In genomic region chr6:4727671-4728435, GRCh38 we compare ENCODE assay signal across 8 cellular contexts. TPM values are rescaled to one million over a fixed set of nuclear protein-coding genes. Genes with fewer than 3 reads are reported as not detected.
DNase-seq lines count a peak whose midpoint lies in the region; ATAC-seq and TF ChIP-seq lines count a peak whose summit lies in the region.

No MANE protein-coding gene starts in this region.

- ATAC-seq in PC-3, result peak; percentile 29; the same call in 1 of the 2 replicates

- TF ChIP-seq EP300 in stomach (IDR thresholded peaks at IDR 0.05), result no peak

- H3K79me2 ChIP-seq in PC-3 (ENCODE audit: low read length), result no peaks in the 10 kb centered on the region

- peaks cover 11 to 17% (median 14%) of the 10 kb centered on the region in 3 donors for H3K4me1 Mint-ChIP-seq in CD8-positive, alpha-beta memory T cell

- H4K20me1 ChIP-seq in PC-3 (ENCODE audit: low read length), result no peaks in the 10 kb centered on the region

- intact Hi-C loops in PC-3 (cut with micrococcal nuclease) (no loop called here), stomach (cut with DNase I; ENCODE audit: low total_unique reads) (no loop called here)

- whole genome bisulfite sequencing in stomach, 5 donors, result 15 to 30% (median 23%) methylated on average over 8 of the region's 8 CpGs

- TF ChIP-seq CTCF in GM20000 (IDR thresholded peaks at IDR 0.05; ENCODE audit: extremely low read depth, missing control alignments) (no peak), PC-3 (conservative IDR thresholded peaks at IDR 0.05; ENCODE audit: low read depth, low read length) (peak; percentile 16; the same call in 1 of the 2 replicates), stomach (IDR thresholded peaks at IDR 0.05) (no peak), coronary artery (IDR thresholded peaks at IDR 0.05) (no peak)

- no TSS peak for BruUV-seq in PC-3 (replicated peaks; lab: Mats Ljungman, UMichigan)

- no peak overlapping the region for H2AFZ ChIP-seq in PC-3 (ENCODE audit: low read length)

- peak overlapping the region; percentile 76 for H3K27ac ChIP-seq in CD8-positive, alpha-beta memory T cell (ENCODE audit: low read depth, low read length)
- no peak overlapping the region for H3K27ac ChIP-seq in PC-3 (ENCODE audit: low read length)
- no peak overlapping the region for H3K27ac ChIP-seq in stomach
- no peak overlapping the region for H3K27ac ChIP-seq in coronary artery

- no peak overlapping the region for H3K4me3 ChIP-seq in CD8-positive, alpha-beta memory T cell (ENCODE audit: low read length)
- no peak overlapping the region for H3K4me3 ChIP-seq in PC-3 (ENCODE audit: low read length)
- no peak overlapping the region for H3K4me3 ChIP-seq in stomach
- H3K4me3 ChIP-seq in coronary artery, result no peak overlapping the region

- H3K4me3 Mint-ChIP-seq in CD8-positive, alpha-beta memory T cell, result peak overlapping the region in 3 of 7 donors; percentile 13 to 46 (median 32)

- no peaks in the 10 kb centered on the region for H3K9me3 ChIP-seq in CD8-positive, alpha-beta memory T cell (ENCODE audit: low read length)
- H3K9me3 ChIP-seq in PC-3 (ENCODE audit: low read length) (no peaks in the 10 kb centered on the region), stomach (no peaks in the 10 kb centered on the region)

- H3K27me3 Mint-ChIP-seq in CD8-positive, alpha-beta memory T cell, result peaks cover 8 to 28% of the 10 kb centered on the region in 2 donors

- CTCF ChIA-PET in CD8-positive, alpha-beta memory T cell (lab: Charles Lee), result no interaction called here
- CTCF ChIA-PET in PC-3 (lab: Charles Lee), result no interaction called here

- peak overlapping the region in 1 of 8 donors; percentile 42 for H3K27ac Mint-ChIP-seq in CD8-positive, alpha-beta memory T cell

- TF ChIP-seq POLR2A in stomach (IDR thresholded peaks at IDR 0.05), result no peak

- no peak overlapping the region for H3K9ac ChIP-seq in PC-3 (ENCODE audit: low read length)

- H3K4me1 ChIP-seq in CD8-positive, alpha-beta memory T cell (ENCODE audit: insufficient read depth, low read length), result no peaks in the 10 kb centered on the region
- H3K4me1 ChIP-seq in PC-3 (ENCODE audit: insufficient read depth, low read length), result peaks cover 3% of the 10 kb centered on the region; the same call in 1 of the 2 replicates
- H3K4me1 ChIP-seq in stomach, result peaks cover 0 to 15% (median 4%) of the 10 kb centered on the region in 4 donors

- H3K36me3 ChIP-seq in CD8-positive, alpha-beta memory T cell (ENCODE audit: insufficient read depth, low read length), result no peaks in the 10 kb centered on the region
- H3K36me3 ChIP-seq in PC-3 (ENCODE audit: low read depth, low read length), result no peaks in the 10 kb centered on the region
- no peaks in the 10 kb centered on the region for H3K36me3 ChIP-seq in stomach

- no peaks in the 10 kb centered on the region for H3F3A ChIP-seq in PC-3 (ENCODE audit: low read length, unreplicated experiment)

- DNase-seq in CD8-positive, alpha-beta memory T cell, result no peak
- DNase-seq in GM20000 (ENCODE audit: low spot score) (peak; percentile 34), PC-3 (peak; percentile 28), kidney tubule cell (ENCODE audit: low spot score) (peak; percentile 13), NCI-H2171 treated with DMSO at 0.1 percent for 48 hours (lab: John Stamatoyannopoulos, UW) (no peak), foreskin melanocyte (no peak), stomach (no peak), coronary artery (ENCODE audit: low spot score) (no peak)

- no peaks in the 10 kb centered on the region for H3K9me3 Mint-ChIP-seq in CD8-positive, alpha-beta memory T cell

- no peaks in the 10 kb centered on the region for H3K9me2 ChIP-seq in PC-3 (replicated peaks; ENCODE audit: low read length)

- POLR2A ChIA-PET in CD8-positive, alpha-beta memory T cell (lab: Charles Lee), result no interaction called here
- POLR2A ChIA-PET in PC-3 (lab: Charles Lee; ENCODE audit: unreplicated experiment), result no interaction called here

- H3K4me2 ChIP-seq in PC-3 (ENCODE audit: low read length), result no peak overlapping the region

- H3K36me3 Mint-ChIP-seq in CD8-positive, alpha-beta memory T cell, result no peaks in the 10 kb centered on the region

- H3K27me3 ChIP-seq in CD8-positive, alpha-beta memory T cell (ENCODE audit: insufficient read depth, low read length, poor library complexity, severe bottlenecking), result no peaks in the 10 kb centered on the region
- H3K27me3 ChIP-seq in PC-3 (ENCODE audit: low read length) (no peaks in the 10 kb centered on the region), stomach (peaks cover 0 to 5% (median 0%) of the 10 kb centered on the region in 3 donors)

RNA-seq across cellular contexts. Expression of gene CDYL, which starts 48.4 kb away (rescaled TPM):
- 10 to 100 TPM; 31.7 to 32.2 TPM for total RNA-seq in CD8-positive, alpha-beta memory T cell
- 7.5 TPM for polyA plus RNA-seq in CD8-positive, alpha-beta memory T cell
- total RNA-seq in PC-3 (2014; rRNA removed) (34.4 and 38.4 TPM in 2 replicates), stomach (100 to 1,000 TPM in 1 of 5 donors, 10 to 100 TPM in 4; 13.4 to 226 (median 25.2) TPM)
- 1 to 10 TPM; 6.2 to 7.7 (median 6.6) TPM for polyA plus RNA-seq in stomach

Comparison
In these comparisons a context has a peak if more than half of its experiments do, and no peak if none do; other contexts are left out.
1. DNase-seq: peak in GM20000 (single experiment), PC-3 (single experiment) and kidney tubule cell (single experiment); none in CD8-positive, alpha-beta memory T cell (0 of 5), NCI-H2171 treated with DMSO at 0.1 percent for 48 hours (single experiment), foreskin melanocyte (single experiment), stomach (single experiment) and coronary artery (single experiment).